26 cellular contexts compared by ENCODE assay signal in the genomic region with DNA sequence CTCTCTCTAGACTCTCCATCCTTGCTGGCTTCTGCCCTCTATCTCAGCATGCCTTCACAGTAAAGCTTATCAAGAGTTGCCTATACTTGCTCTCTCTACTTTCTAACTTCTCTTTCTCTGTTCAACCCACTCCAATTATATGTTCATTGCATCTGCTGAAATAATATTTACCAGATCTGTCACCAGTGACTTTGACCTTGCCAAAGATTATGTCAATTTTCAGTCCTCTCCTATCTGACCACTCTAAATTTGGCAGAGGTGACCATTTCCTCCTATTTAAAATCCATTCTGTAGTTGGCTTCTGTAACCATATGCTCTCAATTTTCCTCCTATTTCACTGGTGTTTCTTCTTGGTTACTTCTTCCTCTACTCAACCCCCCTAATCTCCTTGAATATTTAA.
"Had no signal": no experiment of that assay in that cellular context is flagged by ENCODE, and none has a peak within 500 bp of the region (broad histone marks: within the 10 kb centered on the region; RNA-seq: fewer than 3 reads in every experiment).

No MANE protein-coding gene starts in this region.

- H3K36me3 ChIP-seq: colonic mucosa, gastrocnemius medialis had no signal

- H3K27ac ChIP-seq: colonic mucosa, epithelial cell of prostate, esophagus squamous epithelium, gastrocnemius medialis, heart right ventricle, left ventricle myocardium inferior, lower lobe of right lung had no signal

- FAIRE-seq: endometrium, islet of Langerhans, keratinocyte had no signal

- ATAC-seq: effector memory CD8-positive, alpha-beta T cell; esophagus mucosa; gastrocnemius medialis; heart right ventricle; left cardiac atrium; lower lobe of right lung; mucosa of descending colon; naive thymus-derived CD8-positive, alpha-beta T cell had no signal

- H3K27me3 ChIP-seq: colonic mucosa, esophagus squamous epithelium, gastrocnemius medialis, heart right ventricle had no signal

- H3K4me3 ChIP-seq: colonic mucosa, esophagus squamous epithelium, gastrocnemius medialis, heart right ventricle, left ventricle myocardium inferior, lower lobe of right lung, mucosa of descending colon had no signal

- H3K9me3 ChIP-seq: colonic mucosa, esophagus squamous epithelium, gastrocnemius medialis, heart right ventricle, left ventricle myocardium inferior, lower lobe of right lung, mucosa of descending colon had no signal

- H3K4me1 ChIP-seq: colonic mucosa, esophagus squamous epithelium, gastrocnemius medialis, lower lobe of right lung had no signal

- DNase-seq: colonic mucosa; cortex of kidney; effector CD8-positive, alpha-beta T cell; effector memory CD8-positive, alpha-beta T cell; endodermal cell; erythroblast; esophagus squamous epithelium; foreskin fibroblast; foreskin melanocyte; gastrocnemius medialis; glutamatergic neuron; head of caudate nucleus; heart right ventricle; hippocampal formation; left cardiac atrium; left ventricle myocardium inferior; lower lobe of right lung; mesenchymal stem cell; mucosa of descending colon; naive B cell; naive thymus-derived CD8-positive, alpha-beta T cell had no signal
